Comparison of ENCODE assay signal across 8 cellular contexts in the genomic region with DNA sequence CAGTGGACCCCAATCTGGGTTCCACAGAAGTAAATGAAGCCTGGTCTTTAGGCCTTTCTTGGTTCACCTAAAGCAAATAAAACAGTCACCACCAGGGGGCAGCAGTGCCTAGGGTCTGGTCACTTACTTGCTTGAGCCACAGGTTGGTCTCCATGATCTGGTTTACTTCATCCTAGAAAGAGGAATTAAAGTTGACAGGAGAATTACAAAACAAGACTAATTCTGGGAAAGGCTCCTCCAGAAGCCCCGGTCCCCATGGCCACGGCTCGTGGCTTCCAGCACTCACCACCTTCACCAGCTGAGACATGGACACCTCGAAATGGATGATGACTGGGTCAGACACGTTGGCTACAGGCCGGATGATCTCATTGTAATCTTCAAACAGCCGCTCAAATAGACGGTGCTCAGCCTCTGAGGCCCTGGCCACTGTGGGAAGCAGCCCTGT. TPM values are rescaled to one million over a fixed set of nuclear protein-coding genes. Genes with fewer than 3 reads are reported as not detected.
DNase-seq lines count a peak whose midpoint lies in the region; ATAC-seq and TF ChIP-seq lines count a peak whose summit lies in the region.

No MANE protein-coding gene starts in this region.

- no peaks in the 10 kb centered on the region for H3K9me3 ChIP-seq in T-helper 17 cell (ENCODE audit: control insufficient read depth, low read length, poor library complexity, severe bottlenecking)
- no peaks in the 10 kb centered on the region for H3K9me3 ChIP-seq in right atrium auricular region
- H3K9me3 ChIP-seq in aorta (ENCODE audit: control insufficient read depth, low read length): no peaks in the 10 kb centered on the region

- H3K36me3 ChIP-seq in right atrium auricular region (no peaks in the 10 kb centered on the region), rectal smooth muscle tissue (ENCODE audit: control insufficient read depth, insufficient read depth, low read length) (no peaks in the 10 kb centered on the region), aorta (ENCODE audit: control insufficient read depth in 1 of 2, insufficient read depth in 2 of 2, low read length in 1 of 2) (no peaks in the 10 kb centered on the region)

- WGBS in aorta, 2 donors: 13 to 24% methylated on average over 8 of the region's 8 CpGs

- DNase-seq in NCI-H1694 treated with DMSO at 0.1 percent for 48 hours (lab: John Stamatoyannopoulos, UW) (peak; percentile 64), T-helper 17 cell (peak; percentile 53 to 77 (median 63)), amniotic stem cell (lab: John Stamatoyannopoulos, UW) (peak; percentile 88), right atrium auricular region (ENCODE audit: low spot score) (peak; percentile 94), aorta (peak; percentile 89 to 92)

- ATAC-seq in T-helper 17 cell (peak; percentile 45), aorta (ENCODE audit: low FRiP score) (peak; percentile 75), HG03135 (IDR thresholded peaks at IDR 0.05; ENCODE audit: unreplicated experiment) (no peak)

- no peak overlapping the region for H3K4me3 Mint-ChIP-seq in T-helper 17 cell

- H3K9ac ChIP-seq in rectal smooth muscle tissue (ENCODE audit: low read length): no peak overlapping the region

- no peak overlapping the region for H3K27ac Mint-ChIP-seq in T-helper 17 cell

- TF ChIP-seq CTCF in GM12872 (IDR thresholded peaks at IDR 0.05; ENCODE audit: insufficient read depth, low read depth, low read length) (peak; percentile 81), right atrium auricular region (IDR thresholded peaks at IDR 0.05) (peak; percentile 82 to 92)

- intact Hi-C loops in aorta (cut with DNase I): loop anchor here (1.0 to 10.0 kb wide), 5 partner anchors 90 to 566 kb away; no protein-coding TSS in a partner anchor

- H3K36me3 Mint-ChIP-seq in T-helper 17 cell (ENCODE audit: low read depth): peaks cover 4% of the 10 kb centered on the region

- H3K27me3 ChIP-seq in right atrium auricular region: peaks cover 13 to 36% of the 10 kb centered on the region in 2 donors
- peaks cover 5% of the 10 kb centered on the region for H3K27me3 ChIP-seq in rectal smooth muscle tissue (ENCODE audit: control insufficient read depth, insufficient read depth, low read length)
- H3K27me3 ChIP-seq in aorta (ENCODE audit: control insufficient read depth in 1 of 2, insufficient read depth in 2 of 2, low read length in 1 of 2): no peaks in the 10 kb centered on the region

- peaks cover 54% of the 10 kb centered on the region for H3K27me3 Mint-ChIP-seq in T-helper 17 cell

- H3K4me1 Mint-ChIP-seq in T-helper 17 cell: peaks cover 5% of the 10 kb centered on the region

- H3K4me3 ChIP-seq in right atrium auricular region (no peak overlapping the region), rectal smooth muscle tissue (ENCODE audit: low read length) (no peak overlapping the region), aorta (ENCODE audit: low read length in 2 of 2) (no peak overlapping the region)

- H3K4me1 ChIP-seq in right atrium auricular region: peaks cover 0 to 23% of the 10 kb centered on the region in 2 donors
- H3K4me1 ChIP-seq in rectal smooth muscle tissue (ENCODE audit: control insufficient read depth, insufficient read depth, low read length): peaks cover 15% of the 10 kb centered on the region
- H3K4me1 ChIP-seq in aorta (ENCODE audit: control insufficient read depth in 1 of 2, insufficient read depth in 2 of 2, low read length in 2 of 2): no peaks in the 10 kb centered on the region

- H3K27ac ChIP-seq in right atrium auricular region (no peak overlapping the region), rectal smooth muscle tissue (ENCODE audit: low read depth, low read length) (peak overlapping the region; percentile 55), aorta (ENCODE audit: low read depth in 1 of 2, low read length in 2 of 2) (no peak overlapping the region)

RNA-seq across cellular contexts. Expression of a gene that starts 2.3 kb away (rescaled TPM):
- total RNA-seq in T-helper 17 cell (not detected), right atrium auricular region (1 to 10 TPM in 1 of 2 donors, not detected in 1; 1.7 TPM), aorta (not detected)
- polyA plus RNA-seq in aorta: not detected

RNA-seq across cellular contexts. Expression of a gene that starts 22.5 kb away (rescaled TPM):
- total RNA-seq in T-helper 17 cell (not detected), right atrium auricular region (not detected), aorta (not detected)
- not detected for polyA plus RNA-seq in aorta

RNA-seq across cellular contexts. Expression of a gene that starts 53.2 kb away (rescaled TPM):
- under 1 TPM; 0.39 to 0.65 TPM for total RNA-seq in T-helper 17 cell
- total RNA-seq in right atrium auricular region: under 1 TPM; 0.22 to 0.59 TPM
- 1 to 10 TPM in 1 of 2 donors, under 1 TPM in 1; 0.84 to 1.6 TPM for total RNA-seq in aorta
- polyA plus RNA-seq in aorta: under 1 TPM; 0.25 to 0.41 TPM
